22 cellular contexts compared by ENCODE assay signal in genomic region chrX:22999696-23000223, GRCh38. TPM values are rescaled to one million over a fixed set of nuclear protein-coding genes. Genes with fewer than 3 reads are reported as not detected.
"Had no signal": no experiment of that assay in that cellular context is flagged by ENCODE, and none has a peak within 500 bp of the region (broad histone marks: within the 10 kb centered on the region; RNA-seq: fewer than 3 reads in every experiment).

DDX53 (plus strand) TSS chrX:22999960; CDS start chrX:23000058, 98 bp downstream.

- H3K4me1 Mint-ChIP-seq: central memory CD8-positive, alpha-beta T cell; memory B cell; stimulated activated naive B cell treated with anti-CD40 and anti-IgM and Interleukin-4, amounts not matched to agents 10 μg/mL and 1 μg/mL and 100 μg/mL, for 72 hours had no signal

- H3K27ac Mint-ChIP-seq: activated naive CD8-positive, alpha-beta T cell; effector memory CD8-positive, alpha-beta T cell; memory B cell; natural killer cell treated with Interleukin-12 subunit alpha and Interleukin-12 subunit beta and Interleukin-15 and Interleukin-18, amount 100 ng/mL, for 72 hours; progenitor cell of endocrine pancreas; stimulated activated naive B cell treated with anti-CD40 and anti-IgM and Interleukin-4, amounts not matched to agents 10 μg/mL and 1 μg/mL and 100 μg/mL, for 72 hours; type B pancreatic cell had no signal

- H3K27me3 Mint-ChIP-seq: central memory CD8-positive, alpha-beta T cell; effector memory CD8-positive, alpha-beta T cell; memory B cell; natural killer cell treated with Interleukin-12 subunit alpha and Interleukin-12 subunit beta and Interleukin-15 and Interleukin-18, amount 100 ng/mL, for 72 hours; progenitor cell of endocrine pancreas; stimulated activated naive B cell treated with anti-CD40 and anti-IgM and Interleukin-4, amounts not matched to agents 10 μg/mL and 1 μg/mL and 100 μg/mL, for 72 hours; type B pancreatic cell had no signal

- H3K27me3 ChIP-seq: esophagus muscularis mucosa, gastrocnemius medialis, vagina had no signal

- DNase-seq: activated T-cell treated with anti-CD3 and anti-CD28 coated beads, Interleukin-2, amount 50 U/mL, for 1 hour; effector memory CD8-positive, alpha-beta T cell; gastrocnemius medialis; hypothalamus; left cardiac atrium; stimulated activated CD4-positive, alpha-beta T cell treated with anti-CD3 and anti-CD28 coated beads, Interleukin-2, amount 100 ng/mL, for 48 hours; stimulated activated CD8-positive, alpha-beta memory T cell treated with anti-CD3 and anti-CD28 coated beads, Interleukin-4, amount 100 ng/mL, for 48 hours; stimulated activated naive B cell treated with anti-CD40 and anti-IgM and Interleukin-4, amounts not matched to agents 10 μg/mL and 1 μg/mL and 100 μg/mL, for 72 hours had no signal

- H3K27ac ChIP-seq: esophagus muscularis mucosa, gastrocnemius medialis, thoracic aorta, vagina had no signal

- H3K36me3 Mint-ChIP-seq: activated naive CD8-positive, alpha-beta T cell; memory B cell; natural killer cell treated with Interleukin-12 subunit alpha and Interleukin-12 subunit beta and Interleukin-15 and Interleukin-18, amount 100 ng/mL, for 72 hours; stimulated activated naive B cell treated with anti-CD40 and anti-IgM and Interleukin-4, amounts not matched to agents 10 μg/mL and 1 μg/mL and 100 μg/mL, for 72 hours; type B pancreatic cell had no signal

- H3K36me3 ChIP-seq: esophagus muscularis mucosa, gastrocnemius medialis, thoracic aorta, vagina had no signal

- H3K9me3 Mint-ChIP-seq: effector memory CD8-positive, alpha-beta T cell; memory B cell; natural killer cell treated with Interleukin-12 subunit alpha and Interleukin-12 subunit beta and Interleukin-15 and Interleukin-18, amount 100 ng/mL, for 72 hours; stimulated activated naive B cell treated with anti-CD40 and anti-IgM and Interleukin-4, amounts not matched to agents 10 μg/mL and 1 μg/mL and 100 μg/mL, for 72 hours had no signal

- ATAC-seq: effector memory CD8-positive, alpha-beta T cell; gastrocnemius medialis; left cardiac atrium; natural killer cell treated with Interleukin-12 subunit alpha and Interleukin-12 subunit beta and Interleukin-15 and Interleukin-18, amount 100 ng/mL, for 72 hours; stimulated activated naive B cell treated with anti-CD40 and anti-IgM and Interleukin-4, amounts not matched to agents 10 μg/mL and 1 μg/mL and 100 μg/mL, for 72 hours had no signal

- H3K4me3 Mint-ChIP-seq: activated naive CD8-positive, alpha-beta T cell; central memory CD8-positive, alpha-beta T cell; effector memory CD8-positive, alpha-beta T cell; memory B cell; natural killer cell treated with Interleukin-12 subunit alpha and Interleukin-12 subunit beta and Interleukin-15 and Interleukin-18, amount 100 ng/mL, for 72 hours; stimulated activated naive B cell treated with anti-CD40 and anti-IgM and Interleukin-4, amounts not matched to agents 10 μg/mL and 1 μg/mL and 100 μg/mL, for 72 hours; type B pancreatic cell had no signal

- H3K4me3 ChIP-seq: esophagus muscularis mucosa, gastrocnemius medialis, thoracic aorta, vagina had no signal

- H3K9me3 ChIP-seq: esophagus muscularis mucosa, gastrocnemius medialis, thoracic aorta, vagina had no signal

- H3K4me1 ChIP-seq: esophagus muscularis mucosa, gastrocnemius medialis, vagina had no signal

RNA-seq across cellular contexts. Expression of gene DDX53, which starts in this region (rescaled TPM):
- total RNA-seq: astrocyte; dermis microvascular lymphatic vessel endothelial cell; endothelial cell of umbilical vein; esophagus muscularis mucosa; gastrocnemius medialis; left cardiac atrium; lower leg skin; natural killer cell treated with Interleukin-12 subunit alpha and Interleukin-12 subunit beta and Interleukin-15 and Interleukin-18, amount 100 ng/mL, for 72 hours; osteocyte; progenitor cell of endocrine pancreas; thoracic aorta; vagina had no signal
